12 cellular contexts compared by ENCODE assay signal in genomic region chr1:190754769-190755168, GRCh38.
DNase-seq lines count a peak whose midpoint lies in the region; ATAC-seq, FAIRE-seq and TF ChIP-seq lines count a peak whose summit lies in the region.
"Had no signal": no experiment of that assay in that cellular context is flagged by ENCODE, and none has a peak within 500 bp of the region (broad histone marks: within the 10 kb centered on the region; RNA-seq: fewer than 3 reads in every experiment).

No MANE protein-coding gene starts in this region.

- TF ChIP-seq CTCF in C4-2B (conservative IDR thresholded peaks at IDR 0.05) (peak; percentile 56), LNCaP clone FGC (IDR thresholded peaks at IDR 0.05; ENCODE audit: control insufficient read depth, extremely low read depth, insufficient read depth) (peak; percentile 51)

- H3K4me3 ChIP-seq in LNCaP clone FGC (ENCODE audit: low read depth, low read length): no peak overlapping the region
- H3K4me3 ChIP-seq: esophagus muscularis mucosa, SJCRH30 had no signal

- no peak for ATAC-seq in HG02610 (IDR thresholded peaks at IDR 0.05; ENCODE audit: unreplicated experiment)
- no peak for ATAC-seq in activated CD4-positive, CD25-positive, alpha-beta regulatory T cell treated with anti-CD3 and anti-CD28 coated beads, Interleukin-2, amount 50 U/mL, for 24 hours

- TF ChIP-seq POLR2A in GM12891 (IDR thresholded peaks at IDR 0.05; ENCODE audit: low read depth, low read length): no peak

- DNase-seq in LNCaP clone FGC (ENCODE audit: low read depth): peak; percentile 82
- peak; percentile 11 for DNase-seq in RCC 7860 (ENCODE audit: low spot score)
- DNase-seq in fibroblast of peridontal ligament (ENCODE audit: extremely low read depth): peak; percentile 93
- no peak for DNase-seq in GM12891 (ENCODE audit: insufficient read length, low spot score)
- no peak for DNase-seq in NCI-H146 treated with DMSO at 0.1 percent for 48 hours (lab: John Stamatoyannopoulos, UW; ENCODE audit: unreplicated experiment)
- DNase-seq: activated T-cell treated with anti-CD3 and anti-CD28 coated beads, Interleukin-2, amount 50 U/mL, for 24 hours; stimulated activated CD4-positive, alpha-beta T cell treated with anti-CD3 and anti-CD28 coated beads, Interleukin-4, amount 100 ng/mL, for 1 hour had no signal

- FAIRE-seq in RCC 7860 (lab: Jason Lieb, UNC): no peak
- no peak for FAIRE-seq in GM12891 (lab: Jason Lieb, UNC)

- no peak overlapping the region for H3K27ac ChIP-seq in C4-2B
- H3K27ac ChIP-seq: esophagus muscularis mucosa, SJCRH30 had no signal

TF ChIP-seq in GM12891, 5 proteins besides CTCF, POLR2A, EP300 and RAD21:
- TF ChIP-seq POLR2AphosphoS5 (IDR thresholded peaks at IDR 0.05; ENCODE audit: low read depth, low read length) (no peak), POU2F2 (IDR thresholded peaks at IDR 0.05; ENCODE audit: low read depth, low read length) (no peak), PAX5 (IDR thresholded peaks at IDR 0.05; ENCODE audit: insufficient read depth, low read length, severe bottlenecking) (no peak), SPI1 (IDR thresholded peaks at IDR 0.05; ENCODE audit: low read depth, low read length) (no peak), TAF1 (IDR thresholded peaks at IDR 0.05; ENCODE audit: low read depth, low read length) (no peak)

Comparison
In these comparisons a context has a peak if more than half of its experiments do, and no peak if none do; other contexts are left out.
1. DNase-seq: peak in LNCaP clone FGC (single experiment), RCC 7860 (single experiment) and fibroblast of peridontal ligament (single experiment); none in GM12891 (single experiment) and NCI-H146 treated with DMSO at 0.1 percent for 48 hours (single experiment).